In genomic region chr3:177361042-177361938, GRCh38 we compare ENCODE assay signal across 1 cellular context.
TF ChIP-seq lines count a peak whose summit lies in the region.

No MANE protein-coding gene starts in this region.

TF ChIP-seq in K562, 482 proteins besides CTCF, POLR2A, EP300 and RAD21 (continued from another document):
- TF ChIP-seq HINFP (tag; conservative IDR thresholded peaks at IDR 0.05; ENCODE audit: low read depth) (no peak), ZNF395 (CRISPR knock-in tag; IDR thresholded peaks at IDR 0.05) (peak; percentile 65), ERF (CRISPR knock-in tag; IDR thresholded peaks at IDR 0.05) (no peak), YY1 (IDR thresholded peaks at IDR 0.05; ENCODE audit: borderline replicate concordance in 1 of 3, control insufficient read depth in 1 of 3, extremely low read depth in 1 of 3, insufficient read depth in 3 of 3, insufficient read length in 1 of 3, insufficient replicate concordance in 2 of 3, low read depth in 1 of 3, low read length in 2 of 3) (peak in 1 of 3 experiments; percentile 4), ZNF592 (IDR thresholded peaks at IDR 0.05) (peak; percentile 63), POLR3A (IDR thresholded peaks at IDR 0.05; ENCODE audit: borderline replicate concordance, extremely low read depth, insufficient read depth, insufficient read length) (no peak), PTTG1 (tag; IDR thresholded peaks at IDR 0.05; ENCODE audit: low read depth) (peak; percentile 42; the same call in 1 of the 2 replicates), SMAD4 (CRISPR knock-in tag; conservative IDR thresholded peaks at IDR 0.05) (peak; percentile 61), ZNF766 (CRISPR knock-in tag; conservative IDR thresholded peaks at IDR 0.05) (peak; percentile 71), DMBX1 (CRISPR knock-in tag; IDR thresholded peaks at IDR 0.05; ENCODE audit: borderline replicate concordance) (peak; percentile 69)
